Comparison of ENCODE assay signal across 8 cellular contexts in the genomic region with DNA sequence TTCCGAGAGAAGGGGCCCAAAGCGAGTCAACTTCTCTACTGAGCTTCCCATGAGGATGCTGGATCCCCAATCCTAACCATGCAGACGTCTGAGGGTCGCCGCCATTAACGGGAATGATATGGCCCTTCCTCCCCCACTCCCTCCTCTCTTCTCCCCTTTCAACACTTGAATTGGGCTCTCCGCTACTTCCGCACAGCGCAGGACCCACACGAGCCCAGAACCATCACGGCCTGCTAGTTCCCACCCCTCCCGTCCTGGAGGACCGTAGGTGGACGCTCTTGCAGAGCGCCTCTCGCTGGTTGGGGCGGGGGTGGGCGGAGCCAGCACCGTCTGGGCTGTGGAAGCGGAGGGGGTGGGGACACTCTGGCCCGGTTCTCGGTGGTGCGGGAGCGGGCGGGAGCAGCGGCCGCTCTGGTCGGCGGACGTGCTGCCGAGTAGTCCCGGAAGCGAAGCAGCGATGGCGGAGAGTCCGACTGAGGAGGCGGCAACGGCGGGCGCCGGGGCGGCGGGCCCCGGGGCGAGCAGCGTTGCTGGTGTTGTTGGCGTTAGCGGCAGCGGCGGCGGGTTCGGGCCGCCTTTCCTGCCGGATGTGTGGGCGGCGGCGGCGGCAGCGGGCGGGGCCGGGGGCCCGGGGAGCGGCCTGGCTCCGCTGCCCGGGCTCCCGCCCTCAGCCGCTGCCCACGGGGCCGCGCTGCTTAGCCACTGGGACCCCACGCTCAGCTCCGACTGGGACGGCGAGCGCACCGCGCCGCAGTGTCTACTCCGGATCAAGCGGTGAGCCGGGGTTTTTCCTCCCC. TPM values are rescaled to one million over a fixed set of nuclear protein-coding genes. Genes with fewer than 3 reads are reported as not detected.
DNase-seq lines count a peak whose midpoint lies in the region; TF ChIP-seq lines count a peak whose summit lies in the region.

A gene (plus strand): TSS at position 361 of the 797 bp plus-strand sequence. CDS start 97 bp downstream, at position 458.

- H3K36me3 ChIP-seq in H7 (replicated peaks; ENCODE audit: control insufficient read depth, insufficient read depth, low read length): peaks cover 16% of the 10 kb centered on the region
- peaks cover 4 to 13% of the 10 kb centered on the region in 2 donors for H3K36me3 ChIP-seq in stomach smooth muscle (ENCODE audit: control insufficient read depth in 2 of 2, insufficient read depth in 2 of 2, low read length in 2 of 2)

- peak within 1 kb of the TSS; percentile 84 to 95 for H3K9ac ChIP-seq in stomach smooth muscle (ENCODE audit: low read length in 2 of 2)

- H3K27ac Mint-ChIP-seq in neural crest cell (ENCODE audit: unreplicated experiment): peak within 1 kb of the TSS; percentile 96

- no peak for TF ChIP-seq CTCF in fibroblast of villous mesenchyme (IDR thresholded peaks at IDR 0.05; ENCODE audit: insufficient read depth, low read depth, low read length)
- no peak for TF ChIP-seq CTCF in neural crest cell (conservative IDR thresholded peaks at IDR 0.05)

- H3K9me3 ChIP-seq in stomach smooth muscle (ENCODE audit: control insufficient read depth in 2 of 2, low read length in 2 of 2): no peaks in the 10 kb centered on the region

- H3K27me3 ChIP-seq in H7 (ENCODE audit: control insufficient read depth, insufficient read depth, low read length) (no peaks in the 10 kb centered on the region), stomach smooth muscle (ENCODE audit: control insufficient read depth in 1 of 2, insufficient read depth in 2 of 2, low read length in 2 of 2) (no peaks in the 10 kb centered on the region)

- H3K4me1 Mint-ChIP-seq in neural crest cell: peaks cover 48% of the 10 kb centered on the region

- no peaks in the 10 kb centered on the region for H3K27me3 Mint-ChIP-seq in neural crest cell (ENCODE audit: low read depth)

- no peaks in the 10 kb centered on the region for H3K9me3 Mint-ChIP-seq in neural crest cell

- peaks cover 6% of the 10 kb centered on the region for H3K36me3 Mint-ChIP-seq in neural crest cell (ENCODE audit: low read depth)

- DNase-seq in G401 (ENCODE audit: low spot score): peak; percentile 98
- peak; percentile 98 for DNase-seq in H7
- DNase-seq in M059J (ENCODE audit: low read depth): peak; percentile 94
- DNase-seq in SHP77 (lab: John Stamatoyannopoulos, UW): peak; percentile 94 to 96
- DNase-seq in activated effector memory CD4-positive, alpha-beta T cell treated with anti-CD3 and anti-CD28 coated beads, Interleukin-2, amount 50 U/mL, for 16 hours: peak; percentile 95
- DNase-seq in fibroblast of villous mesenchyme (ENCODE audit: low read depth): peak; percentile 94
- peak; percentile 66 for DNase-seq in neural crest cell (ENCODE audit: low read depth, low spot score)

- peak within 1 kb of the TSS; percentile 83 for H3K27ac ChIP-seq in stomach smooth muscle (ENCODE audit: low read length)

- peaks cover 23% of the 10 kb centered on the region for H3K4me1 ChIP-seq in stomach smooth muscle (ENCODE audit: control insufficient read depth, insufficient read depth, low read length)

- H3K4me3 Mint-ChIP-seq in neural crest cell: peak within 1 kb of the TSS; percentile 96

- H3K4me3 ChIP-seq in H7 (ENCODE audit: insufficient read depth, low read depth, low read length): peak within 1 kb of the TSS; percentile 89
- peak within 1 kb of the TSS; percentile 79 for H3K4me3 ChIP-seq in fibroblast of villous mesenchyme (ENCODE audit: low read depth, low read length)
- peak within 1 kb of the TSS; percentile 87 to 92 for H3K4me3 ChIP-seq in stomach smooth muscle (ENCODE audit: low read length in 2 of 2)

- in situ Hi-C loops in G401 (cut with HindIII; ENCODE audit: low sequenced_read_pairs): no loop called here

RNA-seq across cellular contexts. Expression of the gene that starts here (rescaled TPM):
- total RNA-seq in G401 (2014; rRNA removed; shearing (Covaris generic)): 71.2 and 71.3 TPM in 2 replicates
- total RNA-seq in H7 (2014; rRNA removed; shearing (Covaris generic)): 65.4 and 67.2 TPM in 2 replicates
- total RNA-seq in M059J (2014; rRNA removed; shearing (Covaris generic)): 61.8 and 89.1 TPM in 2 replicates
- total RNA-seq in fibroblast of villous mesenchyme (104 and 120 TPM in 2 replicates), neural crest cell (55.8 and 56.8 TPM in 2 replicates)

Comparison
In these comparisons a context has a peak if more than half of its experiments do, and no peak if none do; other contexts are left out.
1. Peak in every context shown above with its lines: DNase-seq, H3K4me3 ChIP-seq and H3K27ac ChIP-seq.